Comparison of ENCODE assay signal across 10 cellular contexts in genomic region chr19:55633866-55634265, GRCh38. TPM values are rescaled to one million over a fixed set of nuclear protein-coding genes. Genes with fewer than 3 reads are reported as not detected.
DNase-seq lines count a peak whose midpoint lies in the region; ATAC-seq and TF ChIP-seq lines count a peak whose summit lies in the region.
"Had no signal": no experiment of that assay in that cellular context is flagged by ENCODE, and none has a peak within 500 bp of the region (broad histone marks: within the 10 kb centered on the region; RNA-seq: fewer than 3 reads in every experiment).

No MANE protein-coding gene starts in this region.

- 59 to 73% methylated on average over 4 to 7 of the region's 7 CpGs for WGBS in gastroesophageal sphincter (ENCODE audit: low coverage in 1 of 2), 2 donors

- H3K4me3 ChIP-seq in SU-DHL-6 (ENCODE audit: insufficient read depth, low read length, poor library complexity, severe bottlenecking) (peak overlapping the region; percentile 71), gastroesophageal sphincter (no peak overlapping the region)

- intact Hi-C loops in activated CD4-positive, alpha-beta T cell treated with anti-CD3 and anti-CD28 coated beads for 36 hours (cut with DNase I, micrococcal nuclease) = loop anchor here (1.0 to 5.0 kb wide), 5 partner anchors 9 to 433 kb away; partner anchors contain the start of genes FIZ1 (in 1 of the 2), ZNF579 (in 1 of the 2) and ZNF581 (in 1 of the 2)

- H4K20me1 ChIP-seq in SU-DHL-6 (ENCODE audit: low read depth, low read length) = no peaks in the 10 kb centered on the region

- CTCF ChIA-PET in activated CD4-positive, alpha-beta T cell treated with anti-CD3 and anti-CD28 coated beads for 36 hours (lab: Charles Lee) = interaction anchor here (1.0 to 4.0 kb wide), 13 partner anchors 9 to 172 kb away, joined by 3 to 33 read pairs (median 11); partner anchors contain the start of genes ISOC2, U2AF2, ZNF581 and ZNF628

- TF ChIP-seq CTCF in SU-DHL-6 (IDR thresholded peaks at IDR 0.05; ENCODE audit: insufficient read depth, low read length, poor library complexity, severe bottlenecking) (no peak), gastroesophageal sphincter (IDR thresholded peaks at IDR 0.05) (no peak)

- H3K4me1 ChIP-seq in gastroesophageal sphincter = peaks cover 2 to 61% (median 30%) of the 10 kb centered on the region in 3 donors

- peaks cover 24% of the 10 kb centered on the region for H3K36me3 Mint-ChIP-seq in activated CD4-positive, alpha-beta T cell treated with anti-CD3 and anti-CD28 coated beads for 36 hours (ENCODE audit: low read depth)
- H3K36me3 Mint-ChIP-seq in stimulated activated naive B cell treated with anti-CD40 and anti-IgM and Interleukin-4, amounts not matched to agents 10 μg/mL and 1 μg/mL and 100 μg/mL, for 72 hours = peaks cover 26 to 37% of the 10 kb centered on the region in 2 donors

- TF ChIP-seq POLR2A in gastroesophageal sphincter (IDR thresholded peaks at IDR 0.05) = no peak

- POLR2A ChIA-PET in activated CD4-positive, alpha-beta T cell treated with anti-CD3 and anti-CD28 coated beads for 36 hours (lab: Charles Lee) = interaction anchor here (1.3 kb wide), 1 partner anchor 8 kb away, joined by 3 read pairs; no protein-coding TSS in a partner anchor

- H3K4me2 ChIP-seq in SU-DHL-6 (ENCODE audit: low read depth, low read length, poor library complexity, severe bottlenecking) = peak overlapping the region; percentile 93

- H3K27me3 Mint-ChIP-seq in activated CD4-positive, alpha-beta T cell treated with anti-CD3 and anti-CD28 coated beads for 36 hours = no peaks in the 10 kb centered on the region
- no peaks in the 10 kb centered on the region for H3K27me3 Mint-ChIP-seq in stimulated activated naive B cell treated with anti-CD40 and anti-IgM and Interleukin-4, amounts not matched to agents 10 μg/mL and 1 μg/mL and 100 μg/mL, for 72 hours

- no peaks in the 10 kb centered on the region for H3K9me3 ChIP-seq in SU-DHL-6 (ENCODE audit: insufficient read depth, low read length)
- H3K9me3 ChIP-seq in gastroesophageal sphincter = no peaks in the 10 kb centered on the region

- H3K27ac Mint-ChIP-seq in activated CD4-positive, alpha-beta T cell treated with anti-CD3 and anti-CD28 coated beads for 36 hours = no peak overlapping the region
- peak overlapping the region; percentile 90 for H3K27ac Mint-ChIP-seq in stimulated activated naive B cell treated with anti-CD40 and anti-IgM and Interleukin-4, amounts not matched to agents 10 μg/mL and 1 μg/mL and 100 μg/mL, for 72 hours

- H3K27ac ChIP-seq in SU-DHL-6 (ENCODE audit: low read depth, low read length) (no peak overlapping the region), gastroesophageal sphincter (peak overlapping the region in 3 of 4 donors; percentile 95 to 100 (median 96))

- H3K4me1 Mint-ChIP-seq in activated CD4-positive, alpha-beta T cell treated with anti-CD3 and anti-CD28 coated beads for 36 hours = peaks cover 47% of the 10 kb centered on the region
- H3K4me1 Mint-ChIP-seq in stimulated activated naive B cell treated with anti-CD40 and anti-IgM and Interleukin-4, amounts not matched to agents 10 μg/mL and 1 μg/mL and 100 μg/mL, for 72 hours = peaks cover 38 to 61% of the 10 kb centered on the region in 2 donors

- H3K9ac ChIP-seq in SU-DHL-6 (ENCODE audit: low read length) = peak overlapping the region; percentile 95; the same call in 1 of the 2 replicates

- H3K36me3 ChIP-seq in SU-DHL-6 (ENCODE audit: low read length) (no peaks in the 10 kb centered on the region), gastroesophageal sphincter (no peaks in the 10 kb centered on the region)

- no peak for TF ChIP-seq EP300 in gastroesophageal sphincter (IDR thresholded peaks at IDR 0.05)

- H3K27me3 ChIP-seq in SU-DHL-6 (ENCODE audit: low read length) (no peaks in the 10 kb centered on the region), gastroesophageal sphincter (no peaks in the 10 kb centered on the region)

- peak overlapping the region; percentile 22 for H2AFZ ChIP-seq in SU-DHL-6 (ENCODE audit: low read depth, low read length, severe bottlenecking)

- H3K9me3 Mint-ChIP-seq in activated CD4-positive, alpha-beta T cell treated with anti-CD3 and anti-CD28 coated beads for 36 hours (ENCODE audit: low read depth) = no peaks in the 10 kb centered on the region
- H3K9me3 Mint-ChIP-seq in stimulated activated naive B cell treated with anti-CD40 and anti-IgM and Interleukin-4, amounts not matched to agents 10 μg/mL and 1 μg/mL and 100 μg/mL, for 72 hours = peaks cover 0 to 2% of the 10 kb centered on the region in 2 donors

- H3F3A ChIP-seq in SU-DHL-6 (ENCODE audit: insufficient read depth) = peaks cover 4% of the 10 kb centered on the region

- no peak for DNase-seq in activated CD4-positive, alpha-beta T cell treated with anti-CD3 and anti-CD28 coated beads for 36 hours
- DNase-seq in activated CD4-positive, alpha-beta T cell treated with anti-CD3 and anti-CD28 coated beads, Interleukin-2, amount 50 U/mL, for 1 hour = no peak
- DNase-seq in stimulated activated naive B cell treated with anti-CD40 and anti-IgM and Interleukin-4, amounts not matched to agents 10 μg/mL and 1 μg/mL and 100 μg/mL, for 72 hours = no peak
- DNase-seq in NCI-H1092 treated with DMSO at 0.1 percent for 48 hours (lab: John Stamatoyannopoulos, UW) (no peak), hypothalamus (lab: John Stamatoyannopoulos, UW) (no peak), globus pallidus (ENCODE audit: low spot score) (no peak)
- DNase-seq: NCI-H524; stimulated activated CD4-positive, alpha-beta T cell treated with anti-CD3 and anti-CD28 coated beads, Interleukin-4, amount 100 ng/mL, for 24 hours had no signal

- no peak for ATAC-seq in activated CD4-positive, alpha-beta T cell treated with anti-CD3 and anti-CD28 coated beads for 36 hours
- no peak for ATAC-seq in gastroesophageal sphincter
- ATAC-seq in stimulated activated naive B cell treated with anti-CD40 and anti-IgM and Interleukin-4, amounts not matched to agents 10 μg/mL and 1 μg/mL and 100 μg/mL, for 72 hours (replicated peaks) = no peak

- H3K79me2 ChIP-seq in SU-DHL-6 (ENCODE audit: insufficient read depth, low read length) = peaks cover 26% of the 10 kb centered on the region

- peak overlapping the region; percentile 95 for H3K4me3 Mint-ChIP-seq in activated CD4-positive, alpha-beta T cell treated with anti-CD3 and anti-CD28 coated beads for 36 hours
- H3K4me3 Mint-ChIP-seq in stimulated activated naive B cell treated with anti-CD40 and anti-IgM and Interleukin-4, amounts not matched to agents 10 μg/mL and 1 μg/mL and 100 μg/mL, for 72 hours = peak overlapping the region in 1 of 2 donors; percentile 74

- no peaks in the 10 kb centered on the region for H3K9me2 ChIP-seq in SU-DHL-6 (replicated peaks; ENCODE audit: insufficient read depth, low read length)

RNA-seq across cellular contexts. Expression of gene ZNF580, which starts 6.9 kb away (rescaled TPM):
- 10 to 100 TPM; 24.2 to 35.6 TPM for total RNA-seq in activated CD4-positive, alpha-beta T cell treated with anti-CD3 and anti-CD28 coated beads for 36 hours
- total RNA-seq in gastroesophageal sphincter = 10 to 100 TPM; 28.9 to 44.1 (median 35.2) TPM

RNA-seq across cellular contexts. Expression of gene ZNF784, which starts 9.5 kb away (rescaled TPM):
- 1 to 10 TPM; 3.2 to 4.3 TPM for total RNA-seq in activated CD4-positive, alpha-beta T cell treated with anti-CD3 and anti-CD28 coated beads for 36 hours
- total RNA-seq in gastroesophageal sphincter = 1 to 10 TPM in 3 of 4 donors, under 1 TPM in 1; 0.54 to 8.1 (median 4.8) TPM

RNA-seq across cellular contexts. Expression of gene ZNF581, which starts 9.6 kb away (rescaled TPM):
- total RNA-seq in activated CD4-positive, alpha-beta T cell treated with anti-CD3 and anti-CD28 coated beads for 36 hours = 10 to 100 TPM; 18.9 to 26.9 TPM
- 10 to 100 TPM in 3 of 4 donors, 1 to 10 TPM in 1; 8.4 to 17.5 (median 11.4) TPM for total RNA-seq in gastroesophageal sphincter

RNA-seq across cellular contexts. Expression of gene CCDC106, which starts 14.1 kb away (rescaled TPM):
- 1 to 10 TPM; 6.2 to 6.3 TPM for total RNA-seq in activated CD4-positive, alpha-beta T cell treated with anti-CD3 and anti-CD28 coated beads for 36 hours
- total RNA-seq in gastroesophageal sphincter = 10 to 100 TPM; 11.4 to 28.5 (median 15.5) TPM

RNA-seq across cellular contexts. Expression of gene U2AF2, which starts 21.0 kb away (rescaled TPM):
- 100 to 1,000 TPM; 252 to 292 TPM for total RNA-seq in activated CD4-positive, alpha-beta T cell treated with anti-CD3 and anti-CD28 coated beads for 36 hours
- 10 to 100 TPM; 68.9 to 97.9 (median 91.4) TPM for total RNA-seq in gastroesophageal sphincter
